Comparison of ENCODE assay signal across 9 cellular contexts in genomic region chr3:98329392-98330124, GRCh38. TPM values are rescaled to one million over a fixed set of nuclear protein-coding genes. Genes with fewer than 3 reads are reported as not detected.
A peak's percentile ranks its signal among the peaks of the same experiment; 100 is the strongest.
DNase-seq lines count a peak whose midpoint lies in the region; FAIRE-seq and TF ChIP-seq lines count a peak whose summit lies in the region.
"Had no signal": no experiment of that assay in that cellular context is flagged by ENCODE, and none has a peak within 500 bp of the region (broad histone marks: within the 10 kb centered on the region; RNA-seq: fewer than 3 reads in every experiment).

No MANE protein-coding gene starts in this region.

- peak; percentile 62 for FAIRE-seq in H54 (lab: Jason Lieb, UNC)

- H3K4me3 ChIP-seq in breast epithelium = no peak overlapping the region

- DNase-seq in NK-92 treated with Interleukin-12 subunit alpha and Interleukin-12 subunit beta, amount 100 ng/mL, for 24 hours (lab: John Stamatoyannopoulos, UW) = peak; percentile 10
- no peak for DNase-seq in NK-92 (lab: John Stamatoyannopoulos, UW; ENCODE audit: unreplicated experiment)
- DNase-seq in H54 (ENCODE audit: insufficient read length, low spot score) = no peak
- peak in 4 of 5 donors; percentile 10 to 67 (median 16) for DNase-seq in T-helper 1 cell
- no peak for DNase-seq in breast epithelium (ENCODE audit: low spot score in 2 of 2)
- peak; percentile 73 for DNase-seq in islet precursor cell
- peak; percentile 51 for DNase-seq in stimulated activated CD4-positive, alpha-beta T cell treated with anti-CD3 and anti-CD28 coated beads, Interleukin-4, amount 100 ng/mL, for 24 hours
- DNase-seq: naive B cell had no signal

- peak; percentile 75 for TF ChIP-seq CTCF in LNCAP (IDR thresholded peaks at IDR 0.05)
- TF ChIP-seq CTCF in breast epithelium (IDR thresholded peaks at IDR 0.05) = peak in 2 of 3 donors; percentile 47 to 56

- intact Hi-C loops in breast epithelium (cut with DNase I; ENCODE audit: low total_unique reads) = no loop called here

- H3K9me3 ChIP-seq in breast epithelium = no peaks in the 10 kb centered on the region

- TF ChIP-seq POLR2A in H54 (IDR thresholded peaks at IDR 0.05; ENCODE audit: low read depth, low read length) = no peak
- no peak for TF ChIP-seq POLR2A in breast epithelium (IDR thresholded peaks at IDR 0.05)

- H3K36me3 ChIP-seq in breast epithelium = no peaks in the 10 kb centered on the region

- H3K4me1 ChIP-seq in breast epithelium = no peaks in the 10 kb centered on the region

- no peak overlapping the region for H3K27ac ChIP-seq in breast epithelium

- no peaks in the 10 kb centered on the region for H3K27me3 ChIP-seq in breast epithelium

RNA-seq across cellular contexts. Expression of gene OR5K4, which starts 24.1 kb away (rescaled TPM):
- total RNA-seq in breast epithelium = not detected

RNA-seq across cellular contexts. Expression of gene OR5H2, which starts 47.3 kb away (rescaled TPM):
- not detected for total RNA-seq in breast epithelium

Comparison
In these comparisons a context has a peak if more than half of its experiments do, and no peak if none do; other contexts are left out.
1. DNase-seq: peak in NK-92 treated with Interleukin-12 subunit alpha and Interleukin-12 subunit beta, amount 100 ng/mL, for 24 hours (single experiment), T-helper 1 cell (4 of 5), islet precursor cell (single experiment) and stimulated activated CD4-positive, alpha-beta T cell treated with anti-CD3 and anti-CD28 coated beads, Interleukin-4, amount 100 ng/mL, for 24 hours (single experiment); none in NK-92 (single experiment), H54 (single experiment) and breast epithelium (0 of 2).